Comparison of ENCODE assay signal across 1 cellular context in the genomic region with DNA sequence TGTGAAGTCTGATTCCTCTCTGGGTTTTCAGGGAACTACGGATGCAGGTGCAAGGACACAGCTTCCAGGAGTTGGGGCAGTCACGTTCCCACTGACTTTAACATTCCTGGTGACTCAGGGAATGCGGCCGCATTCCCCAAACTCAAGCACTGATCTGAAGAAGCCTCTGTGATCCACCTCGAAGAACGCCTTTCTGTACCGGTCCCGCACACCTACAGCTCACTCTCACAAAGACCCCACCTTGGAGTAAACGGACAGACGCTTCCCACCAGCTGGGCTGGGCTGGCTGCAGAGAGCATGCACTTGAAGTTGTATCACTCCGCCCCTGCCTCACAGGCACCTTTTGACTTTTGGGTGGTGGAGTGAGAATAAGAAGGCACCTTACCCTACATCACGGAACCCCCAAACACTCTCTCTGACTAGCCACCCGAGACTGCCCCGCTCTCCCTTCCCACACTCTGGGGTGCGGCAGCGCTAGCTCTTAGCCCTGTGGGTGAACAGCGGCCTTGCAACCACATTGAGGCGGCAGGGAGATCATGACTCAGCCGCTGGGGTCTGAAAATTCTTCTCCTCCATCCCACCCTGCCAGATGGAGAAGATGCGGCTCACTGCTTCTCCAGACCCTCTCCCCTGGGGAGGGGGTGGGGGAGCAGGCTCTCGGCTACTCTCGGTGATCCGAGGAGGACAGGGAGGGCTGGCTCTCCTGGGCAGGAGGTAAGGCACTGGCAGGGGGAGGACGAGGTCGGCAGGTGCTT.
TF ChIP-seq lines count a peak whose summit lies in the region.

No MANE protein-coding gene starts in this region.

TF ChIP-seq in H1, 55 proteins besides CTCF, POLR2A, EP300 and RAD21:
- TF ChIP-seq TEAD4 (IDR thresholded peaks at IDR 0.05; ENCODE audit: low read depth, low read length) (peak; percentile 87), CBX8 (IDR thresholded peaks at IDR 0.05; ENCODE audit: borderline replicate concordance, low read depth, low read length) (no peak), CBX5 (IDR thresholded peaks at IDR 0.05; ENCODE audit: low read depth, low read length) (no peak), EZH2 (IDR thresholded peaks at IDR 0.05; ENCODE audit: low read depth, low read length, severe bottlenecking) (no peak), TCF12 (IDR thresholded peaks at IDR 0.05; ENCODE audit: low read depth, low read length) (0 out of 2 replicates have a peak, but pooled peaks have one; percentile 43), JUND (IDR thresholded peaks at IDR 0.05; ENCODE audit: low read length) (peak; percentile 56; the same call in 1 of the 2 replicates), ASH2L (IDR thresholded peaks at IDR 0.05; ENCODE audit: low read length) (peak; percentile 28)
